In the genomic region with DNA sequence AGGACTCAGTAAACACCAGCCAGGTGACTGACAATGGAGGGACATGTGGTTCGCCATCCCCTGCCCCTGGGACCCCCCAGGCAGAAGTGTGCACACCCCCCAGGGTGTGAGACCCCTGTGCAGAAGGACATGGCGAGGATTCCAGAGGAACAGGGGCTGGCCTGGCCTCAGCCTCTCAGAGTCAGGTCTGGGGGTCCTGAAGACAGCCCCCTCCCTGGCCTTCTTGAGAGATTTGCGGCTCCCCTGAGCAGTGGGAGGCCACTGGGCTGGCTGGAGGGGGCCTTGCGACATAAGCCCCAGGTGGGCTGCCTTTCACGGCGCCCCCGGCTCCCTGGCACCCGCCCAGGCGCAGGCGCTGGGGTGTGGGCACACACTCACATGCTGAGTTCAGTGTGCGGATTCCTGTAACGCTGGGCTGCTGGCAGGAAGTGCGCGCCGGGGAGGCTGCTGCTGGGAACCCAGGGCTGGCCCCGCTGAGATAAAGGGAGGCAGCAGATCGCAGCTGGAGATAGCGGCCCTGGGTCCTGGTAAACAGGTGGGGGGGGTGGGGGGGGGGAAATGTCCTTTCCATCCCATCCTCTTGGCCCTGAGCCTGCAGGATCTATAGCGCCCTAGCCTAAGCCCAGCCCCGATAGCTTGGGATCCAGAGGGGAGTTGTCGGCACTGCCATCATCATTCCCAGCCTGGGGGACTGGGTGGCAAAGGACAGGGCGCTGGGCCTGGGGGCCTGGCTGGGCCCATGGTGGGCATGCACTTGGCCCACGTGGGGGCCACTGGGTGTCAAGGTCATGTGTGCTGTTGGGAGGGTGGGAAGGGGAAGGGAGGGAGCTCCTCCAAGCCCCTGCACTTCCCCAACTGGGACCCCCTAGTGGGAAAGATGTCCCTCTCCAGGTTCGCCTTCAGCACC, we compare ENCODE assay signal across 8 cellular contexts. TPM values are rescaled to one million over a fixed set of nuclear protein-coding genes. Genes with fewer than 3 reads are reported as not detected.
DNase-seq lines count a peak whose midpoint lies in the region; ATAC-seq and TF ChIP-seq lines count a peak whose summit lies in the region.

No MANE protein-coding gene starts in this region.

- 55 to 68% methylated on average over 6 to 24 of the region's 24 CpGs for WGBS in testis, 2 donors

- intact Hi-C loops in mucosa of descending colon (cut with DNase I, micrococcal nuclease) = loop anchor here in 1 of 2 donors (10.0 kb wide), 1 partner anchor 166 kb away; no protein-coding TSS in a partner anchor
- intact Hi-C loops in testis (cut with DNase I; ENCODE audit: low total_unique reads) = loop anchor here (10.0 kb wide), 1 partner anchor 144 kb away; no protein-coding TSS in a partner anchor
- intact Hi-C loops in dorsolateral prefrontal cortex (cut with DNase I) = loop anchor here in 1 of 2 donors (5.0 kb wide), 1 partner anchor 236 kb away; no protein-coding TSS in a partner anchor

- no peaks in the 10 kb centered on the region for H3K27me3 Mint-ChIP-seq in activated naive CD8-positive, alpha-beta T cell

- H3K4me3 Mint-ChIP-seq in activated naive CD8-positive, alpha-beta T cell = peak overlapping the region; percentile 66

- H3K36me3 Mint-ChIP-seq in activated naive CD8-positive, alpha-beta T cell = no peaks in the 10 kb centered on the region

- TF ChIP-seq POLR2A in testis (IDR thresholded peaks at IDR 0.05) = no peak

- H3K9me3 Mint-ChIP-seq in activated naive CD8-positive, alpha-beta T cell (ENCODE audit: low read depth) = no peaks in the 10 kb centered on the region

- H3K27ac ChIP-seq in testis (no peak overlapping the region), dorsolateral prefrontal cortex (peak overlapping the region in 7 of 59 donors; percentile 6 to 66 (median 35))

- DNase-seq in ELF-1 (ENCODE audit: low read depth, low spot score) = peak; percentile 73
- DNase-seq in mucosa of descending colon = peak in 2 of 3 donors; percentile 35 to 87
- DNase-seq in testis = peak; percentile 33
- no peak for DNase-seq in dorsolateral prefrontal cortex

- peak overlapping the region; percentile 83 for H3K27ac Mint-ChIP-seq in activated naive CD8-positive, alpha-beta T cell

- H3K4me3 ChIP-seq in mucosa of descending colon (no peak overlapping the region), testis (no peak overlapping the region), dorsolateral prefrontal cortex (no peak overlapping the region)

- H3K36me3 ChIP-seq in mucosa of descending colon (ENCODE audit: low read depth) = no peaks in the 10 kb centered on the region
- no peaks in the 10 kb centered on the region for H3K36me3 ChIP-seq in testis (ENCODE audit: low read depth, missing control alignments)

- H3K4me1 ChIP-seq in mucosa of descending colon (ENCODE audit: low read depth) (peaks cover 4% of the 10 kb centered on the region), testis (peaks cover 9% of the 10 kb centered on the region)

- TF ChIP-seq CTCF in mucosa of descending colon (IDR thresholded peaks at IDR 0.05) (no peak), testis (IDR thresholded peaks at IDR 0.05) (no peak), dorsolateral prefrontal cortex (IDR thresholded peaks at IDR 0.05 in 54 of 56, conservative IDR thresholded peaks at IDR 0.05 in 2 of 56; ENCODE audit: low read depth in 1 of 56, partially characterized antibody in 56 of 56) (no peak)

- H3K4me1 Mint-ChIP-seq in activated naive CD8-positive, alpha-beta T cell (ENCODE audit: low read depth) = peaks cover 41% of the 10 kb centered on the region

- H3K9me3 ChIP-seq in mucosa of descending colon (no peaks in the 10 kb centered on the region), testis (no peaks in the 10 kb centered on the region)

- ATAC-seq in SK-N-SH treated with all-trans-retinoic acid at 6 μM for 48 hours (peak; percentile 48), mucosa of descending colon (peak; percentile 52), HG03439 (IDR thresholded peaks at IDR 0.05; ENCODE audit: unreplicated experiment) (no peak), GM21526 (IDR thresholded peaks at IDR 0.05; ENCODE audit: low FRiP score, unreplicated experiment) (no peak)

- H3K27me3 ChIP-seq in testis (no peaks in the 10 kb centered on the region), dorsolateral prefrontal cortex (no peaks in the 10 kb centered on the region)

TF ChIP-seq in SK-N-SH treated with all-trans-retinoic acid at 6 μM for 48 hours, 23 proteins besides CTCF, POLR2A, EP300 and RAD21 (continues in another document):
- peak; percentile 72; the same call in 1 of the 2 replicates for TF ChIP-seq GLIS3 (CRISPR knock-in tag; IDR thresholded peaks at IDR 0.05)
- no peak for TF ChIP-seq CSDC2 (CRISPR knock-in tag; IDR thresholded peaks at IDR 0.05)
- no peak for TF ChIP-seq ESRRG (CRISPR knock-in tag; IDR thresholded peaks at IDR 0.05)
- TF ChIP-seq ZFP3 (CRISPR knock-in tag; IDR thresholded peaks at IDR 0.05) = peak; percentile 63
- TF ChIP-seq, protein P1, sequence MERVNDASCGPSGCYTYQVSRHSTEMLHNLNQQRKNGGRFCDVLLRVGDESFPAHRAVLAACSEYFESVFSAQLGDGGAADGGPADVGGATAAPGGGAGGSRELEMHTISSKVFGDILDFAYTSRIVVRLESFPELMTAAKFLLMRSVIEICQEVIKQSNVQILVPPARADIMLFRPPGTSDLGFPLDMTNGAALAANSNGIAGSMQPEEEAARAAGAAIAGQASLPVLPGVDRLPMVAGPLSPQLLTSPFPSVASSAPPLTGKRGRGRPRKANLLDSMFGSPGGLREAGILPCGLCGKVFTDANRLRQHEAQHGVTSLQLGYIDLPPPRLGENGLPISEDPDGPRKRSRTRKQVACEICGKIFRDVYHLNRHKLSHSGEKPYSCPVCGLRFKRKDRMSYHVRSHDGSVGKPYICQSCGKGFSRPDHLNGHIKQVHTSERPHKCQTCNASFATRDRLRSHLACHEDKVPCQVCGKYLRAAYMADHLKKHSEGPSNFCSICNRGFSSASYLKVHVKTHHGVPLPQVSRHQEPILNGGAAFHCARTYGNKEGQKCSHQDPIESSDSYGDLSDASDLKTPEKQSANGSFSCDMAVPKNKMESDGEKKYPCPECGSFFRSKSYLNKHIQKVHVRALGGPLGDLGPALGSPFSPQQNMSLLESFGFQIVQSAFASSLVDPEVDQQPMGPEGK (CRISPR knock-in tag; IDR thresholded peaks at IDR 0.05; ENCODE audit: borderline replicate concordance) = peak; percentile 55; the same call in 1 of the 2 replicates
- no peak for TF ChIP-seq OSR1 (CRISPR knock-in tag; IDR thresholded peaks at IDR 0.05)
- no peak for TF ChIP-seq ARNTL (CRISPR knock-in tag; IDR thresholded peaks at IDR 0.05; ENCODE audit: borderline replicate concordance, low read depth)
- peak; percentile 85 for TF ChIP-seq TCF4 (CRISPR knock-in tag; IDR thresholded peaks at IDR 0.05; ENCODE audit: borderline replicate concordance)
- TF ChIP-seq RARB (CRISPR knock-in tag; IDR thresholded peaks at IDR 0.05) = no peak
- TF ChIP-seq BACH2 (CRISPR knock-in tag; IDR thresholded peaks at IDR 0.05; ENCODE audit: borderline replicate concordance) = no peak
- no peak for TF ChIP-seq POU6F1 (CRISPR knock-in tag; IDR thresholded peaks at IDR 0.05; ENCODE audit: borderline replicate concordance, low read depth)
- TF ChIP-seq, protein P2, sequence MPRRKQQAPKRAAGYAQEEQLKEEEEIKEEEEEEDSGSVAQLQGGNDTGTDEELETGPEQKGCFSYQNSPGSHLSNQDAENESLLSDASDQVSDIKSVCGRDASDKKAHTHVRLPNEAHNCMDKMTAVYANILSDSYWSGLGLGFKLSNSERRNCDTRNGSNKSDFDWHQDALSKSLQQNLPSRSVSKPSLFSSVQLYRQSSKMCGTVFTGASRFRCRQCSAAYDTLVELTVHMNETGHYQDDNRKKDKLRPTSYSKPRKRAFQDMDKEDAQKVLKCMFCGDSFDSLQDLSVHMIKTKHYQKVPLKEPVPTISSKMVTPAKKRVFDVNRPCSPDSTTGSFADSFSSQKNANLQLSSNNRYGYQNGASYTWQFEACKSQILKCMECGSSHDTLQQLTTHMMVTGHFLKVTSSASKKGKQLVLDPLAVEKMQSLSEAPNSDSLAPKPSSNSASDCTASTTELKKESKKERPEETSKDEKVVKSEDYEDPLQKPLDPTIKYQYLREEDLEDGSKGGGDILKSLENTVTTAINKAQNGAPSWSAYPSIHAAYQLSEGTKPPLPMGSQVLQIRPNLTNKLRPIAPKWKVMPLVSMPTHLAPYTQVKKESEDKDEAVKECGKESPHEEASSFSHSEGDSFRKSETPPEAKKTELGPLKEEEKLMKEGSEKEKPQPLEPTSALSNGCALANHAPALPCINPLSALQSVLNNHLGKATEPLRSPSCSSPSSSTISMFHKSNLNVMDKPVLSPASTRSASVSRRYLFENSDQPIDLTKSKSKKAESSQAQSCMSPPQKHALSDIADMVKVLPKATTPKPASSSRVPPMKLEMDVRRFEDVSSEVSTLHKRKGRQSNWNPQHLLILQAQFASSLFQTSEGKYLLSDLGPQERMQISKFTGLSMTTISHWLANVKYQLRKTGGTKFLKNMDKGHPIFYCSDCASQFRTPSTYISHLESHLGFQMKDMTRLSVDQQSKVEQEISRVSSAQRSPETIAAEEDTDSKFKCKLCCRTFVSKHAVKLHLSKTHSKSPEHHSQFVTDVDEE (CRISPR knock-in tag; IDR thresholded peaks at IDR 0.05) = peak; percentile 75
- TF ChIP-seq ISL1 (CRISPR knock-in tag; IDR thresholded peaks at IDR 0.05) = no peak
- TF ChIP-seq SNAI2 (CRISPR knock-in tag; IDR thresholded peaks at IDR 0.05) = peak; percentile 90
- no peak; the same call in 1 of the 2 replicates for TF ChIP-seq ZNF565 (CRISPR knock-in tag; conservative IDR thresholded peaks at IDR 0.05; ENCODE audit: low read depth)

RNA-seq across cellular contexts. Expression of gene TMEM235, which starts 27.1 kb away (rescaled TPM):
- not detected for total RNA-seq in mucosa of descending colon
- total RNA-seq in testis = not detected
- polyA plus RNA-seq in testis (ENCODE audit: insufficient read depth, low read depth, low replicate concordance) = not detected
- 100 to 1,000 TPM in 1 of 120 experiments, 10 to 100 TPM in 97, 1 to 10 TPM in 22; 2.9 to 101 (median 20.6) TPM for total RNA-seq in dorsolateral prefrontal cortex

RNA-seq across cellular contexts. Expression of gene BIRC5, which starts 44.5 kb away (rescaled TPM):
- 10 to 100 TPM in 1 of 3 donors, 1 to 10 TPM in 2; 2.4 to 22.4 (median 4.7) TPM for total RNA-seq in mucosa of descending colon
- 10 to 100 TPM; 12.4 to 28.1 TPM for total RNA-seq in testis
- polyA plus RNA-seq in testis (ENCODE audit: insufficient read depth, low read depth, low replicate concordance) = 58.5 TPM
- 1 to 10 TPM in 29 of 120 experiments, under 1 TPM in 66, not detected in 25; 0.16 to 2.8 (median 0.68) TPM for total RNA-seq in dorsolateral prefrontal cortex

Comparison
In these comparisons a context has a peak if more than half of its experiments do, and no peak if none do; other contexts are left out.
1. DNase-seq: peak in ELF-1 (single experiment), mucosa of descending colon (2 of 3) and testis (single experiment); none in dorsolateral prefrontal cortex (0 of 10).
2. ATAC-seq: peak in SK-N-SH treated with all-trans-retinoic acid at 6 μM for 48 hours (single experiment) and mucosa of descending colon (single experiment); none in HG03439 (single experiment) and GM21526 (single experiment).